Comparison of ENCODE assay signal across 8 cellular contexts in the genomic region with DNA sequence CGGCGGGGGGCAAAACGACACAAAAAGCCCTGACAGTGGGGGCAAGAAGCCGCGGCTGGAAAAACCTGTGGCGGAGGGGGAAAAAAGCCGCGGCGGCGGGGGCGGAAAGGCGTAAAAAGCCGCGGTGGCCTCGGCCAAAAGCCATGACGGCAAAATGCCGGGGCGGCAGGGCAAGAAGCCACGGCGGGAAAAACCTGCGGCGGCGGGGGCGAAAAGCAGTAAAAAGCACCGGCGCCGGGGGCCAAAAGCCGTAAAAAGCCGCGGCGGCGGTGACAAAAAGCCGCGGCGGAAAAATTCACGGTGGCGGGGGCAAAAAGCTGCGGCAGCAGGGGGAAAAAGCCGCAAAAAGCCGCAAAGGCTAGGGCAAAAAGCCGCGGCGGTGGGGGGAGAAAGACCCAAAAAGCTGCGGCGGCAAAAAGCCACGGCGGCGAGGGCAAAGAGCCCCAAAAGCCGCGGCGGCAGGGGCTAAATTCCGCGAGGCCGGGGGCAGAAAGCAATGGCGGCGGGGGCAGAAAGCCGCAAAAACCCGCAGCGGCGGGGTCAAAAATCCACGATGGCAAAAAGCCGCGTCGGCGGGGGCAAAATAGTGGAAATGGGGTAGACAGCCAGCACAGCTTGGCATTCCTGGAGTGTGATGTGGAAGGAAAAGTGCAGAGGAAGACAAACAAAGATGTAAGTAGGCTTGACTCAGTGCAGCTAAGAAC.
DNase-seq lines count a peak whose midpoint lies in the region; ATAC-seq and TF ChIP-seq lines count a peak whose summit lies in the region.
"Not testable (repeated sequence)": the region's sequence is repeated elsewhere in the genome, so short reads cannot be mapped to it uniquely, and the experiment has no call there.

No MANE protein-coding gene starts in this region.

- not testable (repeated sequence) for TF ChIP-seq POLR2A in NB4 (IDR thresholded peaks at IDR 0.05; ENCODE audit: extremely low read depth, insufficient read length); testis (IDR thresholded peaks at IDR 0.05)

- peak overlapping the region; percentile 68 for H3K4me3 Mint-ChIP-seq in CD8-positive, alpha-beta T cell
- peak overlapping the region; percentile 33 to 83 (median 64) for H3K4me3 Mint-ChIP-seq in naive thymus-derived CD8-positive, alpha-beta T cell

- WGBS in testis, 2 donors, result 5 to 11% methylated on average over 46 to 58 of the region's 65 CpGs

- H3K27ac Mint-ChIP-seq in CD8-positive, alpha-beta T cell, result not testable (repeated sequence)
- H3K27ac Mint-ChIP-seq in naive thymus-derived CD8-positive, alpha-beta T cell, result peak overlapping the region in 1 of 10 donors; percentile 21

- POLR2A ChIA-PET in CD8-positive, alpha-beta T cell (lab: Charles Lee); naive thymus-derived CD8-positive, alpha-beta T cell (lab: Charles Lee): not testable (repeated sequence)

- not testable (repeated sequence) for TF ChIP-seq CTCF in CD8-positive, alpha-beta T cell (IDR thresholded peaks at IDR 0.05); NB4 (IDR thresholded peaks at IDR 0.05; ENCODE audit: low read depth, low read length); epithelial cell of proximal tubule (conservative IDR thresholded peaks at IDR 0.05; ENCODE audit: low read depth, low read length); testis (IDR thresholded peaks at IDR 0.05)

- CTCF ChIA-PET in CD8-positive, alpha-beta T cell (lab: Charles Lee), result not testable (repeated sequence)

- ATAC-seq in CD8-positive, alpha-beta T cell, result not testable (repeated sequence)
- ATAC-seq in naive thymus-derived CD8-positive, alpha-beta T cell, result peak in 1 of 2 donors; percentile 22

- H3K4me1 ChIP-seq in CD8-positive, alpha-beta T cell (ENCODE audit: insufficient read depth, low read length); testis: not testable (repeated sequence)

- intact Hi-C loops in CD8-positive, alpha-beta T cell (cut with DNase I, micrococcal nuclease); testis (cut with DNase I; ENCODE audit: low total_unique reads): not testable (repeated sequence)

- H3K27me3 ChIP-seq in CD8-positive, alpha-beta T cell (ENCODE audit: insufficient read depth, low read length); testis: not testable (repeated sequence)

- not testable (repeated sequence) for H3K4me1 Mint-ChIP-seq in CD8-positive, alpha-beta T cell (ENCODE audit: low read depth); naive thymus-derived CD8-positive, alpha-beta T cell

- not testable (repeated sequence) for H3K36me3 Mint-ChIP-seq in CD8-positive, alpha-beta T cell; naive thymus-derived CD8-positive, alpha-beta T cell

- not testable (repeated sequence) for H3K27ac ChIP-seq in CD8-positive, alpha-beta T cell (ENCODE audit: low read depth, low read length)
- H3K27ac ChIP-seq in testis, result peak overlapping the region; percentile 44 to 56

- peak in 5 of 7 experiments; percentile 4 to 48 (median 23) for DNase-seq in CD8-positive, alpha-beta T cell
- peak; percentile 22 for DNase-seq in NB4 (ENCODE audit: low read depth)
- DNase-seq in activated CD4-positive, alpha-beta T cell treated with anti-CD3 and anti-CD28 coated beads, Interleukin-2, amount 50 U/mL, for 48 hours, result peak; percentile 61 to 67
- peak; percentile 64 for DNase-seq in activated naive CD4-positive, alpha-beta T cell treated with Interleukin-2 at 50 U/mL for 16 hours
- not testable (repeated sequence) for DNase-seq in epithelial cell of proximal tubule (ENCODE audit: low read depth); testis
- DNase-seq in naive thymus-derived CD8-positive, alpha-beta T cell, result peak in 8 of 10 donors; percentile 0 to 33 (median 19)
- peak; percentile 60 to 76 for DNase-seq in stimulated activated CD4-positive, alpha-beta T cell treated with anti-CD3 and anti-CD28 coated beads, Interleukin-2, amount 100 ng/mL, for 24 hours

- not testable (repeated sequence) for H3K27me3 Mint-ChIP-seq in CD8-positive, alpha-beta T cell (ENCODE audit: low read depth); naive thymus-derived CD8-positive, alpha-beta T cell

- not testable (repeated sequence) for H3K9me3 ChIP-seq in CD8-positive, alpha-beta T cell (ENCODE audit: low read length); testis

- not testable (repeated sequence) for H3K36me3 ChIP-seq in CD8-positive, alpha-beta T cell (ENCODE audit: insufficient read depth, low read length); testis (ENCODE audit: low read depth, missing control alignments)

- not testable (repeated sequence) for H3K4me3 ChIP-seq in CD8-positive, alpha-beta T cell (ENCODE audit: low read depth, low read length); NB4 (ENCODE audit: low read depth, low read length)
- H3K4me3 ChIP-seq in epithelial cell of proximal tubule (ENCODE audit: low read depth, low read length) (peak overlapping the region; percentile 8), testis (peak overlapping the region; percentile 39 to 43)

- not testable (repeated sequence) for H3K9me3 Mint-ChIP-seq in CD8-positive, alpha-beta T cell; naive thymus-derived CD8-positive, alpha-beta T cell
